27 cellular contexts compared by ENCODE assay signal in the genomic region with DNA sequence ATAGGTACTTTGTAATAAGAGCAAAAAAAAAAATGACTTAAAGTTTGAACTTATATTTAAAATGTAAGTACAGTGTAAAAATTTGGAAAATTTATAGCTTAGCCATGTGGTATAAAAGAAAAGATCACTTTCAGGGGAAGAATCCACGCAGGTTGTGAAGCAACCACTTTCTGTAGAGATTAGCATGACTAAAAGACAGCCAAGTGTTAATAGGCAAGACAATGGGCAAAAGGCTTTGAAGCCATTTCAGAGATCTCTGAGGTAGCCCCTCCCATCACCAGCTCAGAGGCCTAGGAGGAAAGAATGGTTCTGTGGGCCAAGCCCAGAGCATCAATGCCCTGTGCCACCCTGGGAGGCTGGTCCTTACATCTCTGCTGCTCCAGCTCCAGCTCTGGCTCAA.
"Had no signal": no experiment of that assay in that cellular context is flagged by ENCODE, and none has a peak within 500 bp of the region (broad histone marks: within the 10 kb centered on the region; RNA-seq: fewer than 3 reads in every experiment).

No MANE protein-coding gene starts in this region.

- H3K36me3 Mint-ChIP-seq: activated naive CD8-positive, alpha-beta T cell; T-cell had no signal

- H3K27ac Mint-ChIP-seq: activated B cell treated with CpG ODN at 0.5 μM for 24 hours; activated CD8-positive, alpha-beta T cell treated with anti-CD3 and anti-CD28 coated beads for 36 hours; activated naive CD8-positive, alpha-beta T cell; activated T-helper 17 cell treated with anti-CD3 and anti-CD28 coated beads, Interleukin-2, amount 50 U/mL, for 72 hours; T-cell; T-helper 17 cell; T-helper 2 cell treated with Interferon-gamma antibody and Interleukin-4, amounts not matched to agents 5 μg/mL and 100 μg/mL, for 36 hours had no signal

- H3K27me3 ChIP-seq: brain microvascular endothelial cell had no signal

- H3K4me3 Mint-ChIP-seq: activated B cell treated with CpG ODN at 0.5 μM for 24 hours; activated CD8-positive, alpha-beta T cell treated with anti-CD3 and anti-CD28 coated beads for 36 hours; activated naive CD8-positive, alpha-beta T cell; activated T-cell treated with anti-CD3 and anti-CD28 coated beads, Interleukin-2, amount 50 U/mL, for 4 hours; activated T-helper 17 cell treated with anti-CD3 and anti-CD28 coated beads, Interleukin-2, amount 50 U/mL, for 72 hours; T-cell; T-helper 17 cell; T-helper 2 cell treated with Interferon-gamma antibody and Interleukin-4, amounts not matched to agents 5 μg/mL and 100 μg/mL, for 36 hours had no signal

- H3K9me3 Mint-ChIP-seq: T-helper 2 cell treated with Interferon-gamma antibody and Interleukin-4, amounts not matched to agents 5 μg/mL and 100 μg/mL, for 36 hours had no signal

- H3K4me1 Mint-ChIP-seq: activated B cell treated with CpG ODN at 0.5 μM for 24 hours; activated T-helper 17 cell treated with anti-CD3 and anti-CD28 coated beads, Interleukin-2, amount 50 U/mL, for 72 hours; T-cell; T-helper 17 cell had no signal

- H3K27ac ChIP-seq: brain microvascular endothelial cell, WERI-Rb-1 had no signal

- DNase-seq: activated B cell treated with CpG ODN at 0.5 μM for 24 hours; activated CD4-positive, alpha-beta T cell treated with anti-CD3 and anti-CD28 coated beads for 48 hours; activated CD4-positive, alpha-beta T cell treated with anti-CD3 and anti-CD28 coated beads, Interleukin-2, amount 50 U/mL, for 1 hour; activated CD4-positive, alpha-beta T cell treated with anti-CD3 and anti-CD28 coated beads, Interleukin-2, amount 50 U/mL, for 48 hours; activated CD8-positive, alpha-beta memory T cell treated with anti-CD3 and anti-CD28 coated beads for 24 hours; activated CD8-positive, alpha-beta T cell treated with anti-CD3 and anti-CD28 coated beads for 36 hours; activated effector memory CD4-positive, alpha-beta T cell treated with Interleukin-2 at 50 U/mL for 16 hours; activated gamma-delta T cell treated with Interleukin-2 at 50 U/mL for 16 hours; activated naive CD4-positive, alpha-beta T cell treated with anti-CD3 and anti-CD28 coated beads, Interleukin-2, amount 50 U/mL, for 16 hours; activated naive CD4-positive, alpha-beta T cell treated with Interleukin-2 at 50 U/mL for 16 hours; activated T-cell treated with anti-CD3 and anti-CD28 coated beads, Interleukin-2, amount 50 U/mL, for 4 hours; amniotic stem cell; anterior cingulate cortex; brain microvascular endothelial cell; caudate nucleus; cortex of kidney; dermis blood vessel endothelial cell; effector CD4-positive, alpha-beta T cell; foreskin fibroblast; head of caudate nucleus; T-cell; T-helper 17 cell; T1000; WERI-Rb-1 had no signal

- H3K27me3 Mint-ChIP-seq: activated B cell treated with CpG ODN at 0.5 μM for 24 hours; activated CD8-positive, alpha-beta T cell treated with anti-CD3 and anti-CD28 coated beads for 36 hours; activated naive CD8-positive, alpha-beta T cell; activated T-helper 17 cell treated with anti-CD3 and anti-CD28 coated beads, Interleukin-2, amount 50 U/mL, for 72 hours; T-cell; T-helper 17 cell had no signal

- H3K36me3 ChIP-seq: brain microvascular endothelial cell, WERI-Rb-1 had no signal
